22 cellular contexts compared by ENCODE assay signal in the genomic region with DNA sequence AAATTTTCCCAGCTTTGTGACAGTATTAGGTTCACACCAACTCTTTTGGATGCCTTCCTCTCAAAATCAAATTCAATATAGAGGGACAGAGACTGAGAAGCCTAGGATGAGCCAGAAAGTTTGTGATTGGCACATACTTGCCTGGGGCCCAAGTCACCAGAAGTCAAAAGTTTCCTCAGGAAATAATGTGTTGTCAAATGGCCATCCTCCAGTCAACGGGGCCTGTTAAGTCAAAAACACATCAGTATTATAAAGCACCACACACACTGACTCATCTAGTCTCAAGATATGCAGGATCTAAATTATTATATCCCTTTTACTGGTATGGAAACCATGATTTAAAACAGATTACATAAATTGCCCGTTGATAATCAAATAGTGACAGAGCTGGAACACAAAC.
"Had no signal": no experiment of that assay in that cellular context is flagged by ENCODE, and none has a peak within 500 bp of the region (broad histone marks: within the 10 kb centered on the region; RNA-seq: fewer than 3 reads in every experiment).

No MANE protein-coding gene starts in this region.

- H3K36me3 ChIP-seq: colonic mucosa, left lung, prostate gland, right atrium auricular region, suprapubic skin had no signal

- DNase-seq: activated CD4-positive, alpha-beta memory T cell treated with anti-CD3 and anti-CD28 coated beads, Interleukin-2, amount 10 ng/mL, durations not matched to agents 7 days and 5 days; activated CD4-positive, alpha-beta T cell treated with anti-CD3 and anti-CD28 coated beads for 48 hours; activated CD4-positive, CD25-positive, alpha-beta regulatory T cell; activated CD8-positive, alpha-beta memory T cell treated with anti-CD3 and anti-CD28 coated beads, Interleukin-2, amount 10 ng/mL, durations not matched to agents 7 days and 5 days; activated naive CD8-positive, alpha-beta T cell treated with anti-CD3 and anti-CD28 coated beads for 36 hours; amygdala; body of pancreas; caudate nucleus; colonic mucosa; foreskin melanocyte; glutamatergic neuron; hippocampal formation; kidney; left lung; occipital lobe; stimulated activated CD4-positive, alpha-beta T cell treated with anti-CD3 and anti-CD28 coated beads, Interleukin-2, amount 100 ng/mL, for 48 hours had no signal

- H3K27ac ChIP-seq: body of pancreas, colonic mucosa, left lung, prostate gland, right atrium auricular region, suprapubic skin had no signal

- H3K27me3 Mint-ChIP-seq: activated CD4-positive, alpha-beta memory T cell treated with anti-CD3 and anti-CD28 coated beads, Interleukin-2, amount 10 ng/mL, durations not matched to agents 7 days and 5 days; activated CD8-positive, alpha-beta memory T cell treated with anti-CD3 and anti-CD28 coated beads, Interleukin-2, amount 10 ng/mL, durations not matched to agents 7 days and 5 days; activated naive CD8-positive, alpha-beta T cell treated with anti-CD3 and anti-CD28 coated beads for 36 hours; stimulated activated naive CD8-positive, alpha-beta T cell treated with anti-CD3 and anti-CD28 coated beads, Interleukin-15, Interleukin-2, amounts not matched to agents 100 ng/mL and 50 ng/mL, for 24 hours had no signal

- H3K27ac Mint-ChIP-seq: activated CD4-positive, alpha-beta memory T cell treated with anti-CD3 and anti-CD28 coated beads, Interleukin-2, amount 10 ng/mL, durations not matched to agents 7 days and 5 days; activated CD8-positive, alpha-beta memory T cell treated with anti-CD3 and anti-CD28 coated beads, Interleukin-2, amount 10 ng/mL, durations not matched to agents 7 days and 5 days; activated naive CD8-positive, alpha-beta T cell treated with anti-CD3 and anti-CD28 coated beads for 36 hours; stimulated activated naive CD8-positive, alpha-beta T cell treated with anti-CD3 and anti-CD28 coated beads, Interleukin-15, Interleukin-2, amounts not matched to agents 100 ng/mL and 50 ng/mL, for 24 hours; type B pancreatic cell had no signal

- ATAC-seq: activated CD8-positive, alpha-beta memory T cell treated with anti-CD3 and anti-CD28 coated beads, Interleukin-2, amount 10 ng/mL, durations not matched to agents 7 days and 5 days; body of pancreas; esophagus mucosa; left lung had no signal

- H3K4me3 ChIP-seq: body of pancreas, colonic mucosa, left lung, prostate gland, right atrium auricular region, suprapubic skin had no signal

- H3K9me3 ChIP-seq: body of pancreas, colonic mucosa, left lung, prostate gland, right atrium auricular region, suprapubic skin had no signal

- H3K4me3 Mint-ChIP-seq: activated CD4-positive, alpha-beta memory T cell treated with anti-CD3 and anti-CD28 coated beads, Interleukin-2, amount 10 ng/mL, durations not matched to agents 7 days and 5 days; activated CD8-positive, alpha-beta memory T cell treated with anti-CD3 and anti-CD28 coated beads, Interleukin-2, amount 10 ng/mL, durations not matched to agents 7 days and 5 days; activated naive CD8-positive, alpha-beta T cell treated with anti-CD3 and anti-CD28 coated beads for 36 hours; stimulated activated naive CD8-positive, alpha-beta T cell treated with anti-CD3 and anti-CD28 coated beads, Interleukin-15, Interleukin-2, amounts not matched to agents 100 ng/mL and 50 ng/mL, for 24 hours; type B pancreatic cell had no signal

- H3K4me1 ChIP-seq: body of pancreas, colonic mucosa, left lung, prostate gland, right atrium auricular region, suprapubic skin had no signal

- H3K4me1 Mint-ChIP-seq: activated CD4-positive, alpha-beta memory T cell treated with anti-CD3 and anti-CD28 coated beads, Interleukin-2, amount 10 ng/mL, durations not matched to agents 7 days and 5 days; activated CD8-positive, alpha-beta memory T cell treated with anti-CD3 and anti-CD28 coated beads, Interleukin-2, amount 10 ng/mL, durations not matched to agents 7 days and 5 days; activated naive CD8-positive, alpha-beta T cell treated with anti-CD3 and anti-CD28 coated beads for 36 hours had no signal

- H3K27me3 ChIP-seq: body of pancreas, colonic mucosa, left lung, right atrium auricular region, suprapubic skin had no signal
